ENCODE assay signal across 10 cellular contexts in genomic region chr3:127914584-127914983, GRCh38. TPM values are rescaled to one million over a fixed set of nuclear protein-coding genes. Genes with fewer than 3 reads are reported as not detected.
DNase-seq lines count a peak whose midpoint lies in the region; ATAC-seq and TF ChIP-seq lines count a peak whose summit lies in the region.
"Had no signal": no experiment of that assay in that cellular context is flagged by ENCODE, and none has a peak within 500 bp of the region (broad histone marks: within the 10 kb centered on the region; RNA-seq: fewer than 3 reads in every experiment).

No MANE protein-coding gene starts in this region.

- no peak for DNase-seq in CD4-positive, alpha-beta T cell
- DNase-seq in RPMI7951 (ENCODE audit: low read depth) (peak; percentile 17), glutamatergic neuron (no peak), gastrocnemius medialis (no peak), DMS79 (lab: John Stamatoyannopoulos, UW) (no peak), GM19240 (ENCODE audit: insufficient read length, low spot score) (no peak)
- DNase-seq: NCI-H1417 treated with DMSO at 0.1 percent for 48 hours had no signal

- no peak overlapping the region for H3K27ac ChIP-seq in CD4-positive, alpha-beta T cell (ENCODE audit: low read depth, low read length)
- peak overlapping the region; percentile 95 to 98 (median 98) for H3K27ac ChIP-seq in gastrocnemius medialis
- H3K27ac ChIP-seq: cardiac muscle cell had no signal

- peak overlapping the region; percentile 66 to 80 (median 69) for H3K4me3 ChIP-seq in gastrocnemius medialis
- H3K4me3 ChIP-seq: cardiac muscle cell had no signal

- no peak for TF ChIP-seq POLR2A in gastrocnemius medialis (IDR thresholded peaks at IDR 0.05)

- no peak for ATAC-seq in CD4-positive, alpha-beta T cell (ENCODE audit: poor library complexity)
- no peak for ATAC-seq in gastrocnemius medialis
- no peak for ATAC-seq in GM21825 (IDR thresholded peaks at IDR 0.05; ENCODE audit: unreplicated experiment)
- ATAC-seq in HG03571 (IDR thresholded peaks at IDR 0.05; ENCODE audit: unreplicated experiment) = no peak

- in situ Hi-C loops in gastrocnemius medialis (cut with MboI; ENCODE audit: low sequenced_read_pairs in 4 of 4) = no loop called here

- H3K4me3 Mint-ChIP-seq in CD4-positive, alpha-beta T cell = peak overlapping the region; percentile 35
- H3K4me3 Mint-ChIP-seq in glutamatergic neuron (ENCODE audit: unreplicated experiment) = peak overlapping the region; percentile 55

- intact Hi-C loops in CD4-positive, alpha-beta T cell (cut with DNase I, micrococcal nuclease) = no loop called here
- intact Hi-C loops in gastrocnemius medialis (cut with DNase I; ENCODE audit: low total_unique reads) = loop anchor here (2.0 kb wide), 1 partner anchor 138 kb away; the partner anchor contains the start of gene SEC61A1

- TF ChIP-seq CTCF in CD4-positive, alpha-beta T cell (IDR thresholded peaks at IDR 0.05) = no peak
- TF ChIP-seq CTCF in glutamatergic neuron (IDR thresholded peaks at IDR 0.05; ENCODE audit: partially characterized antibody, unreplicated experiment) = no peak
- no peak for TF ChIP-seq CTCF in gastrocnemius medialis (IDR thresholded peaks at IDR 0.05 in 4 of 5, conservative IDR thresholded peaks at IDR 0.05 in 1 of 5)

- no peak overlapping the region for H3K27ac Mint-ChIP-seq in CD4-positive, alpha-beta T cell
- no peak overlapping the region for H3K27ac Mint-ChIP-seq in glutamatergic neuron (ENCODE audit: unreplicated experiment)

- no peaks in the 10 kb centered on the region for H3K36me3 ChIP-seq in gastrocnemius medialis
- H3K36me3 ChIP-seq: cardiac muscle cell had no signal

- no peaks in the 10 kb centered on the region for H3K9me3 Mint-ChIP-seq in CD4-positive, alpha-beta T cell
- peaks cover 1% of the 10 kb centered on the region for H3K9me3 Mint-ChIP-seq in glutamatergic neuron (ENCODE audit: unreplicated experiment)

- H3K27me3 Mint-ChIP-seq in CD4-positive, alpha-beta T cell = peaks cover 79% of the 10 kb centered on the region
- H3K27me3 Mint-ChIP-seq in glutamatergic neuron (ENCODE audit: unreplicated experiment) = peaks cover 8% of the 10 kb centered on the region

- no peaks in the 10 kb centered on the region for H3K9me3 ChIP-seq in CD4-positive, alpha-beta T cell (ENCODE audit: control insufficient read depth, low read length)
- H3K9me3 ChIP-seq in gastrocnemius medialis = no peaks in the 10 kb centered on the region

- POLR2A ChIA-PET in CD4-positive, alpha-beta T cell (lab: Charles Lee) = no interaction called here

- H3K4me1 ChIP-seq in gastrocnemius medialis = peaks cover 35 to 37% of the 10 kb centered on the region in 2 donors

- H3K36me3 Mint-ChIP-seq in CD4-positive, alpha-beta T cell (ENCODE audit: low read depth) = no peaks in the 10 kb centered on the region
- no peaks in the 10 kb centered on the region for H3K36me3 Mint-ChIP-seq in glutamatergic neuron (ENCODE audit: unreplicated experiment)

- H3K4me1 Mint-ChIP-seq in CD4-positive, alpha-beta T cell (ENCODE audit: low read depth) = peaks cover 4% of the 10 kb centered on the region
- peaks cover 15% of the 10 kb centered on the region for H3K4me1 Mint-ChIP-seq in glutamatergic neuron (ENCODE audit: low read depth, unreplicated experiment)

- CTCF ChIA-PET in CD4-positive, alpha-beta T cell (lab: Charles Lee) = no interaction called here

- peaks cover 28% of the 10 kb centered on the region for H3K27me3 ChIP-seq in CD4-positive, alpha-beta T cell (ENCODE audit: control insufficient read depth, insufficient read depth, low read length)
- H3K27me3 ChIP-seq in gastrocnemius medialis = no peaks in the 10 kb centered on the region

RNA-seq across cellular contexts. Expression of gene KBTBD12, which starts 0.4 kb away (rescaled TPM):
- total RNA-seq in CD4-positive, alpha-beta T cell = not detected
- not detected in 2 replicates for total RNA-seq in RPMI7951 (2014; rRNA removed; shearing (Covaris generic))
- total RNA-seq in glutamatergic neuron (ENCODE audit: unreplicated experiment) = not detected
- total RNA-seq in gastrocnemius medialis = 10 to 100 TPM; 16.0 to 28.7 (median 22.1) TPM

Comparison
In these comparisons a context has a peak if more than half of its experiments do, and no peak if none do; other contexts are left out.
1. RNA of gene KBTBD12, which starts 0.4 kb away (total RNA-seq): 16.0 to 28.7 TPM in gastrocnemius medialis; not detected in glutamatergic neuron (single experiment), not detected in CD4-positive, alpha-beta T cell and not detected in RPMI7951; every median in the first group is over 10 times any median in the second.